In genomic region chr6:156514186-156514585, GRCh38 we compare ENCODE assay signal across 8 cellular contexts.
"Had no signal": no experiment of that assay in that cellular context is flagged by ENCODE, and none has a peak within 500 bp of the region (broad histone marks: within the 10 kb centered on the region; RNA-seq: fewer than 3 reads in every experiment).

No MANE protein-coding gene starts in this region.

- FAIRE-seq: HTR-8/SVneo, K562 had no signal

- H3K9ac ChIP-seq: KMS-11 had no signal

- H3K27ac ChIP-seq: HL-60, KMS-11 had no signal

- H3K4me3 Mint-ChIP-seq: IgD-negative memory B cell had no signal

- H3K9me3 Mint-ChIP-seq: IgD-negative memory B cell had no signal

- H3K4me2 ChIP-seq: KMS-11 had no signal

- H3K4me3 ChIP-seq: K562 had no signal

- DNase-seq: IMR-90, KBM-7, KG1 had no signal

- H3K36me3 Mint-ChIP-seq: IgD-negative memory B cell had no signal

- ATAC-seq: K562 had no signal
